In genomic region chr22:18109410-18110193, GRCh38 we compare ENCODE assay signal across 9 cellular contexts. TPM values are rescaled to one million over a fixed set of nuclear protein-coding genes. Genes with fewer than 3 reads are reported as not detected.
DNase-seq lines count a peak whose midpoint lies in the region; ATAC-seq and TF ChIP-seq lines count a peak whose summit lies in the region.
"Had no signal": no experiment of that assay in that cellular context is flagged by ENCODE, and none has a peak within 500 bp of the region (broad histone marks: within the 10 kb centered on the region; RNA-seq: fewer than 3 reads in every experiment).

No MANE protein-coding gene starts in this region.

- no peaks in the 10 kb centered on the region for H3K36me3 ChIP-seq in left ventricle myocardium inferior
- peaks cover 0 to 9% of the 10 kb centered on the region in 2 donors for H3K36me3 ChIP-seq in ascending aorta
- no peaks in the 10 kb centered on the region for H3K36me3 ChIP-seq in lower lobe of right lung
- no peaks in the 10 kb centered on the region for H3K36me3 ChIP-seq in vagina
- H3K36me3 ChIP-seq: upper lobe of left lung had no signal

- H3K27ac ChIP-seq in left ventricle myocardium inferior (replicated peaks): peak overlapping the region; percentile 96
- no peak overlapping the region for H3K27ac ChIP-seq in ascending aorta
- H3K27ac ChIP-seq in lower lobe of right lung: no peak overlapping the region
- no peak overlapping the region for H3K27ac ChIP-seq in vagina
- H3K27ac ChIP-seq: upper lobe of left lung had no signal

- intact Hi-C loops in left ventricle myocardium inferior (cut with micrococcal nuclease) (no loop called here), Right ventricle myocardium superior (cut with DNase I) (no loop called here), ascending aorta (cut with DNase I) (no loop called here), lower lobe of right lung (cut with DNase I) (no loop called here), vagina (cut with DNase I) (no loop called here)

- no peaks in the 10 kb centered on the region for H3K9me3 ChIP-seq in left ventricle myocardium inferior (replicated peaks)
- H3K9me3 ChIP-seq in ascending aorta: no peaks in the 10 kb centered on the region
- no peaks in the 10 kb centered on the region for H3K9me3 ChIP-seq in lower lobe of right lung
- no peaks in the 10 kb centered on the region for H3K9me3 ChIP-seq in vagina
- H3K9me3 ChIP-seq: upper lobe of left lung had no signal

- H3K27me3 ChIP-seq in left ventricle myocardium inferior (ENCODE audit: low read depth) (peaks cover 15% of the 10 kb centered on the region), ascending aorta (no peaks in the 10 kb centered on the region), lower lobe of right lung (ENCODE audit: low read depth) (peaks cover 37% of the 10 kb centered on the region), vagina (no peaks in the 10 kb centered on the region)

- no peak for TF ChIP-seq POLR2A in vagina (IDR thresholded peaks at IDR 0.05)

- ATAC-seq in Right ventricle myocardium superior (ENCODE audit: poor library complexity) (no peak), lower lobe of right lung (no peak), GM18861 (IDR thresholded peaks at IDR 0.05; ENCODE audit: unreplicated experiment) (no peak), HG02870 (IDR thresholded peaks at IDR 0.05; ENCODE audit: unreplicated experiment) (no peak)

- TF ChIP-seq CTCF in left ventricle myocardium inferior (IDR thresholded peaks at IDR 0.05; ENCODE audit: borderline replicate concordance): no peak
- TF ChIP-seq CTCF in ascending aorta (IDR thresholded peaks at IDR 0.05): no peak
- no peak for TF ChIP-seq CTCF in lower lobe of right lung (IDR thresholded peaks at IDR 0.05)
- TF ChIP-seq CTCF in vagina (IDR thresholded peaks at IDR 0.05): no peak

- H3K4me1 ChIP-seq in left ventricle myocardium inferior: peaks cover 32% of the 10 kb centered on the region
- peaks cover 4 to 17% of the 10 kb centered on the region in 2 donors for H3K4me1 ChIP-seq in ascending aorta
- H3K4me1 ChIP-seq in lower lobe of right lung: peaks cover 9% of the 10 kb centered on the region
- H3K4me1 ChIP-seq in vagina: peaks cover 20% of the 10 kb centered on the region

- DNase-seq in left ventricle myocardium inferior: no peak
- DNase-seq in Right ventricle myocardium superior: no peak
- DNase-seq in ascending aorta (ENCODE audit: low spot score in 2 of 2): no peak
- no peak for DNase-seq in lower lobe of right lung
- DNase-seq in vagina (ENCODE audit: extremely low spot score in 2 of 2): no peak
- no peak for DNase-seq in NCI-H146 treated with DMSO at 0.1 percent for 48 hours (lab: John Stamatoyannopoulos, UW; ENCODE audit: unreplicated experiment)

- H3K4me3 ChIP-seq in left ventricle myocardium inferior (peak overlapping the region; percentile 75), ascending aorta (peak overlapping the region; percentile 42 to 59), lower lobe of right lung (peak overlapping the region; percentile 54), vagina (peak overlapping the region; percentile 47)

RNA-seq across cellular contexts. Expression of gene TUBA8, which starts 1.0 kb away (rescaled TPM):
- 253 TPM for total RNA-seq in left ventricle myocardium inferior
- total RNA-seq in Right ventricle myocardium superior: 247 TPM
- not detected for total RNA-seq in ascending aorta
- total RNA-seq in lower lobe of right lung: 1.3 TPM
- total RNA-seq in vagina: 5.6 TPM

RNA-seq across cellular contexts. Expression of gene PEX26, which starts 31.8 kb away (rescaled TPM):
- 20.5 TPM for total RNA-seq in left ventricle myocardium inferior
- 20.3 TPM for total RNA-seq in Right ventricle myocardium superior
- 38.1 TPM for total RNA-seq in ascending aorta
- 31.5 TPM for total RNA-seq in lower lobe of right lung
- 25.5 TPM for total RNA-seq in vagina

RNA-seq across cellular contexts. Expression of gene USP18, which starts 40.4 kb away (rescaled TPM):
- total RNA-seq in left ventricle myocardium inferior (2.1 TPM), Right ventricle myocardium superior (1.6 TPM), ascending aorta (6.7 TPM), lower lobe of right lung (13.4 TPM), vagina (9.8 TPM)

Comparison
In these comparisons a context has a peak if more than half of its experiments do, and no peak if none do; other contexts are left out.
1. RNA of gene TUBA8, which starts 1.0 kb away (total RNA-seq): 253 TPM in left ventricle myocardium inferior (single experiment) and 247 TPM in Right ventricle myocardium superior (single experiment); 5.6 TPM in vagina (single experiment), 1.3 TPM in lower lobe of right lung (single experiment) and not detected in ascending aorta (single experiment); every median in the first group is over 10 times any median in the second.
2. Peak in every context shown above with its lines, with median percentiles within 50 percentile points of each other: H3K4me3 ChIP-seq.